ENCODE assay signal across 25 cellular contexts in the genomic region with DNA sequence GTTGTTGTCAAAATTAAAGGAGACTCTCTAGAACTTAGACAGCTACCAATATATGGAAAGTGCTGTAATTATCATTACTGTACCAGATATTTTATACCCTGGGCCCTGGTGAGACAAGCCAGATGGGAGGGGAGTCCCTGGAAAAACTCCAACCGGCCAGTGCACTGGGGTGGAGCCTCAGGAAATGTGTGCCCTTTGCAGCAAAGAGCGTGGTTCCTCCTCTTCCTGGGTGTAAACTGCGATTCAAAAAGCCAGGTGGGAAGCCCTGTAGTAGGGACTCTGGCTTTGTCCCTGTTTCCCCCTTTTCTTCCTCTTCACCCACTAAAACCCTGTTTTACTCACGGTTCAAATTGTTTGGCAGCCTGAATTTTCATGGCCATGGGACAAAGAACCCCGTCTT.
DNase-seq lines count a peak whose midpoint lies in the region; FAIRE-seq and TF ChIP-seq lines count a peak whose summit lies in the region.
"Had no signal": no experiment of that assay in that cellular context is flagged by ENCODE, and none has a peak within 500 bp of the region (broad histone marks: within the 10 kb centered on the region; RNA-seq: fewer than 3 reads in every experiment).

No MANE protein-coding gene starts in this region.

- H3K9me2 ChIP-seq in Karpas-422 (replicated peaks; ENCODE audit: insufficient read depth, low read length) (no peaks in the 10 kb centered on the region), hepatocyte (replicated peaks; ENCODE audit: insufficient read depth) (no peaks in the 10 kb centered on the region)

- no peak overlapping the region for H3K4me3 Mint-ChIP-seq in activated CD4-positive, alpha-beta memory T cell treated with anti-CD3 and anti-CD28 coated beads, Interleukin-2, amount 10 ng/mL, durations not matched to agents 7 days and 5 days
- H3K4me3 Mint-ChIP-seq: B cell; CD14-positive monocyte; CD8-positive, alpha-beta memory T cell had no signal

- H4K20me1 ChIP-seq in Karpas-422 (ENCODE audit: insufficient read depth, low read depth, low read length) (no peaks in the 10 kb centered on the region), hepatocyte (ENCODE audit: insufficient read depth, poor library complexity, severe bottlenecking) (no peaks in the 10 kb centered on the region)

- H2AFZ ChIP-seq in Karpas-422 (ENCODE audit: low read length) (0 out of 2 replicates have a peak overlapping the region, but pooled peaks have one; percentile 24), hepatocyte (peak overlapping the region; percentile 41)

- H3K27ac ChIP-seq in Karpas-422 (ENCODE audit: low read length) (no peak overlapping the region), hepatocyte (peak overlapping the region; percentile 82)
- H3K27ac ChIP-seq: HL-60 had no signal

- peaks cover 6% of the 10 kb centered on the region for H3K9me3 Mint-ChIP-seq in activated CD4-positive, alpha-beta memory T cell treated with anti-CD3 and anti-CD28 coated beads, Interleukin-2, amount 10 ng/mL, durations not matched to agents 7 days and 5 days

- H3K4me1 ChIP-seq in Karpas-422 (ENCODE audit: low read length) (no peaks in the 10 kb centered on the region), hepatocyte (ENCODE audit: insufficient read depth) (peaks cover 10% of the 10 kb centered on the region)

- 77% methylated on average over 5 of the region's 5 CpGs for WGBS in hepatocyte (ENCODE audit: low lambda C conversion rate, missing lambda C conversion rate)

- no peak overlapping the region for H3K4me3 ChIP-seq in Karpas-422 (ENCODE audit: low read length)
- H3K4me3 ChIP-seq in hepatocyte, result no peak overlapping the region
- H3K4me3 ChIP-seq: K562 had no signal

- CTCF ChIA-PET in activated CD4-positive, alpha-beta memory T cell treated with anti-CD3 and anti-CD28 coated beads, Interleukin-2, amount 10 ng/mL, durations not matched to agents 7 days and 5 days (lab: Charles Lee), result no interaction called here

- no peak overlapping the region for H3K9ac ChIP-seq in Karpas-422 (ENCODE audit: low read length)

- H3K4me2 ChIP-seq in Karpas-422 (ENCODE audit: low read depth, low read length, poor library complexity, severe bottlenecking), result no peak overlapping the region
- peak overlapping the region; percentile 61 for H3K4me2 ChIP-seq in hepatocyte

- H3K27me3 Mint-ChIP-seq in activated CD4-positive, alpha-beta memory T cell treated with anti-CD3 and anti-CD28 coated beads, Interleukin-2, amount 10 ng/mL, durations not matched to agents 7 days and 5 days, result no peaks in the 10 kb centered on the region
- H3K27me3 Mint-ChIP-seq: B cell; CD8-positive, alpha-beta memory T cell had no signal

- no peak overlapping the region for H3K27ac Mint-ChIP-seq in activated CD4-positive, alpha-beta memory T cell treated with anti-CD3 and anti-CD28 coated beads, Interleukin-2, amount 10 ng/mL, durations not matched to agents 7 days and 5 days
- H3K27ac Mint-ChIP-seq: B cell; CD14-positive monocyte; CD8-positive, alpha-beta memory T cell had no signal

- POLR2A ChIA-PET in activated CD4-positive, alpha-beta memory T cell treated with anti-CD3 and anti-CD28 coated beads, Interleukin-2, amount 10 ng/mL, durations not matched to agents 7 days and 5 days (lab: Charles Lee), result no interaction called here

- no peaks in the 10 kb centered on the region for H3K4me1 Mint-ChIP-seq in activated CD4-positive, alpha-beta memory T cell treated with anti-CD3 and anti-CD28 coated beads, Interleukin-2, amount 10 ng/mL, durations not matched to agents 7 days and 5 days
- H3K4me1 Mint-ChIP-seq: B cell; CD14-positive monocyte; CD8-positive, alpha-beta memory T cell had no signal

- H3K9me3 ChIP-seq in Karpas-422 (ENCODE audit: low read length) (no peaks in the 10 kb centered on the region), hepatocyte (ENCODE audit: low read depth) (no peaks in the 10 kb centered on the region)

- DNase-seq in Daoy (ENCODE audit: low read depth) (peak; percentile 7), Karpas-422 (no peak), hepatocyte (ENCODE audit: low spot score) (peak; percentile 30), HTR-8/SVneo (ENCODE audit: insufficient read length, low spot score) (no peak), T-helper 9 cell (no peak), SHP77 treated with DMSO at 0.1 percent for 48 hours (lab: John Stamatoyannopoulos, UW) (no peak)
- no peak for DNase-seq in activated CD4-positive, alpha-beta memory T cell treated with anti-CD3 and anti-CD28 coated beads, Interleukin-2, amount 10 ng/mL, durations not matched to agents 7 days and 5 days
- DNase-seq: CD8-positive, alpha-beta memory T cell; DMS153; DND-41; MV-4-11; NCI-H1105; NCI-H1436 treated with DMSO at 0.1 percent for 48 hours; NCI-H187 treated with DMSO at 0.1 percent for 48 hours; NCI-H2171 treated with DMSO at 0.1 percent for 48 hours; NCI-H345; NCI-H510A treated with DMSO at 0.1 percent for 48 hours; NCI-H748 treated with DMSO at 0.1 percent for 48 hours; NK-92 treated with Interleukin-12 subunit alpha and Interleukin-12 subunit beta, amount 100 ng/mL, for 24 hours; PC-3 had no signal

- H3K79me2 ChIP-seq in Karpas-422 (ENCODE audit: low read length) (no peaks in the 10 kb centered on the region), hepatocyte (no peaks in the 10 kb centered on the region)

- no peak for FAIRE-seq in HTR-8/SVneo (lab: Jason Lieb, UNC)
- FAIRE-seq: GM19239, K562 had no signal

- TF ChIP-seq CTCF in hepatocyte (IDR thresholded peaks at IDR 0.05; ENCODE audit: poor library complexity), result no peak

- H3K36me3 Mint-ChIP-seq in activated CD4-positive, alpha-beta memory T cell treated with anti-CD3 and anti-CD28 coated beads, Interleukin-2, amount 10 ng/mL, durations not matched to agents 7 days and 5 days (ENCODE audit: low read depth), result no peaks in the 10 kb centered on the region
- H3K36me3 Mint-ChIP-seq: CD14-positive monocyte had no signal

- H3K27me3 ChIP-seq in Karpas-422 (ENCODE audit: low read length), result no peaks in the 10 kb centered on the region
- no peaks in the 10 kb centered on the region for H3K27me3 ChIP-seq in hepatocyte

- no peaks in the 10 kb centered on the region for H3K36me3 ChIP-seq in Karpas-422 (ENCODE audit: insufficient read depth, low read length)
- H3K36me3 ChIP-seq in hepatocyte (replicated peaks; ENCODE audit: insufficient read depth, low read depth), result no peaks in the 10 kb centered on the region

Comparison
In these comparisons a context has a peak if more than half of its experiments do, and no peak if none do; other contexts are left out.
1. DNase-seq: peak in Daoy (single experiment) and hepatocyte (single experiment); none in Karpas-422 (single experiment), HTR-8/SVneo (single experiment), activated CD4-positive, alpha-beta memory T cell treated with anti-CD3 and anti-CD28 coated beads, Interleukin-2, amount 10 ng/mL, durations not matched to agents 7 days and 5 days (single experiment), T-helper 9 cell (single experiment) and SHP77 treated with DMSO at 0.1 percent for 48 hours (single experiment).